11 cellular contexts compared by ENCODE assay signal in genomic region chr17:57424777-57425188, GRCh38.
DNase-seq lines count a peak whose midpoint lies in the region; ATAC-seq, FAIRE-seq and TF ChIP-seq lines count a peak whose summit lies in the region.
"Had no signal": no experiment of that assay in that cellular context is flagged by ENCODE, and none has a peak within 500 bp of the region (broad histone marks: within the 10 kb centered on the region; RNA-seq: fewer than 3 reads in every experiment).

No MANE protein-coding gene starts in this region.

- no peak overlapping the region for H3K9ac ChIP-seq in astrocyte (ENCODE audit: low read length)

- H3K4me1 ChIP-seq in GM23338 (ENCODE audit: insufficient read depth): peaks cover 25% of the 10 kb centered on the region
- peaks cover 23% of the 10 kb centered on the region for H3K4me1 ChIP-seq in astrocyte (ENCODE audit: insufficient read depth, low read length)
- H3K4me1 ChIP-seq in mucosa of descending colon (ENCODE audit: low read depth): peaks cover 27% of the 10 kb centered on the region

- H3K9me3 ChIP-seq in astrocyte (ENCODE audit: insufficient read depth, low read depth, low read length) (no peaks in the 10 kb centered on the region), mucosa of descending colon (no peaks in the 10 kb centered on the region)
- H3K9me3 ChIP-seq: psoas muscle had no signal

- DNase-seq in GM23338 (ENCODE audit: low spot score) (no peak), LoVo (ENCODE audit: low spot score) (peak; percentile 92), astrocyte (ENCODE audit: low read depth) (no peak), mucosa of descending colon (peak; percentile 74 to 82 (median 78)), sciatic nerve (ENCODE audit: low spot score) (no peak), NCI-H524 treated with DMSO at 0.1 percent for 48 hours (lab: John Stamatoyannopoulos, UW) (no peak)
- DNase-seq: activated CD4-positive, alpha-beta T cell treated with anti-CD3 and anti-CD28 coated beads, Interleukin-2, amount 50 U/mL, for 4 hours; activated naive CD8-positive, alpha-beta T cell treated with anti-CD3 and anti-CD28 coated beads, Interleukin-2, amount 50 U/mL, for 24 hours; psoas muscle had no signal

- no peak overlapping the region for H3K4me3 Mint-ChIP-seq in GM23338
- no peak overlapping the region for H3K4me3 Mint-ChIP-seq in astrocyte (ENCODE audit: unreplicated experiment)
- H3K4me3 Mint-ChIP-seq: activated naive CD8-positive, alpha-beta T cell treated with anti-CD3 and anti-CD28 coated beads, Interleukin-2, amount 50 U/mL, for 24 hours had no signal

- peaks cover 11% of the 10 kb centered on the region for H3K27me3 Mint-ChIP-seq in GM23338 (ENCODE audit: insufficient read depth, low read depth, poor library complexity)
- H3K27me3 Mint-ChIP-seq in astrocyte (ENCODE audit: low read depth, unreplicated experiment): no peaks in the 10 kb centered on the region
- H3K27me3 Mint-ChIP-seq: activated naive CD8-positive, alpha-beta T cell treated with anti-CD3 and anti-CD28 coated beads, Interleukin-2, amount 50 U/mL, for 24 hours had no signal

- TF ChIP-seq CTCF in GM23338 (conservative IDR thresholded peaks at IDR 0.05; ENCODE audit: low read depth in 2 of 2) (no peak), astrocyte (IDR thresholded peaks at IDR 0.05; ENCODE audit: insufficient read depth, low read depth, low read length) (no peak), mucosa of descending colon (IDR thresholded peaks at IDR 0.05) (no peak)

- H3K79me2 ChIP-seq in GM23338 (replicated peaks; ENCODE audit: insufficient read depth): peaks cover 24% of the 10 kb centered on the region
- peaks cover 14% of the 10 kb centered on the region for H3K79me2 ChIP-seq in astrocyte (ENCODE audit: insufficient read depth, low read length)

- H4K20me1 ChIP-seq in GM23338 (replicated peaks; ENCODE audit: insufficient read depth) (peaks cover 5% of the 10 kb centered on the region; the same call in 1 of the 2 replicates), astrocyte (ENCODE audit: insufficient read depth, low read length) (peaks cover 5% of the 10 kb centered on the region)

- H3K4me2 ChIP-seq in GM23338: 0 out of 2 replicates have a peak overlapping the region, but pooled peaks have one; percentile 3
- peak overlapping the region; percentile 48 for H3K4me2 ChIP-seq in astrocyte (ENCODE audit: low read length)

- H2AFZ ChIP-seq in GM23338: no peak overlapping the region
- no peak overlapping the region for H2AFZ ChIP-seq in astrocyte (ENCODE audit: low read depth, low read length)

- FAIRE-seq in astrocyte (lab: Jason Lieb, UNC): no peak

- H3K9me2 ChIP-seq in GM23338 (ENCODE audit: insufficient read depth): 0 out of 2 replicates have a peak, but pooled peaks cover 3% of the 10 kb centered on the region

- H3K9me3 Mint-ChIP-seq in GM23338 (no peaks in the 10 kb centered on the region), astrocyte (ENCODE audit: unreplicated experiment) (no peaks in the 10 kb centered on the region)
- H3K9me3 Mint-ChIP-seq: activated naive CD8-positive, alpha-beta T cell treated with anti-CD3 and anti-CD28 coated beads, Interleukin-2, amount 50 U/mL, for 24 hours had no signal

- H3K27ac ChIP-seq in GM23338 (ENCODE audit: low read depth) (no peak overlapping the region), astrocyte (ENCODE audit: low read depth, low read length) (no peak overlapping the region)
- H3K27ac ChIP-seq: psoas muscle had no signal

- ATAC-seq in GM23338 (peak; percentile 34), mucosa of descending colon (peak; percentile 90), sciatic nerve (no peak), GM19463 (IDR thresholded peaks at IDR 0.05; ENCODE audit: unreplicated experiment) (no peak), GM19397 (IDR thresholded peaks at IDR 0.05; ENCODE audit: unreplicated experiment) (no peak)
- ATAC-seq: activated naive CD8-positive, alpha-beta T cell treated with anti-CD3 and anti-CD28 coated beads, Interleukin-2, amount 50 U/mL, for 24 hours; psoas muscle had no signal

- H3K4me3 ChIP-seq in GM23338 (no peak overlapping the region), astrocyte (ENCODE audit: insufficient read depth, low read depth, low read length) (no peak overlapping the region), mucosa of descending colon (no peak overlapping the region)
- H3K4me3 ChIP-seq: psoas muscle had no signal

- H3F3A ChIP-seq in GM23338 (replicated peaks; ENCODE audit: low read depth): no peaks in the 10 kb centered on the region

- H3K36me3 ChIP-seq in GM23338 (ENCODE audit: insufficient read depth) (no peaks in the 10 kb centered on the region), astrocyte (ENCODE audit: insufficient read depth, low read length) (no peaks in the 10 kb centered on the region), mucosa of descending colon (ENCODE audit: low read depth) (no peaks in the 10 kb centered on the region)

- H3K4me1 Mint-ChIP-seq in GM23338 (peaks cover 35% of the 10 kb centered on the region), astrocyte (ENCODE audit: low read depth, unreplicated experiment) (peaks cover 12% of the 10 kb centered on the region)

- intact Hi-C loops in mucosa of descending colon (cut with DNase I, micrococcal nuclease): no loop called here
- intact Hi-C loops in sciatic nerve (cut with DNase I): no loop called here

- H3K36me3 Mint-ChIP-seq in GM23338 (ENCODE audit: low read depth) (peaks cover 4% of the 10 kb centered on the region; the same call in 1 of the 3 replicates), astrocyte (ENCODE audit: low read depth, unreplicated experiment) (peaks cover 7% of the 10 kb centered on the region)

- H3K27me3 ChIP-seq in GM23338 (ENCODE audit: insufficient read depth) (no peaks in the 10 kb centered on the region), astrocyte (ENCODE audit: insufficient read depth, low read length) (no peaks in the 10 kb centered on the region)

- H3K27ac Mint-ChIP-seq in GM23338 (no peak overlapping the region), astrocyte (ENCODE audit: unreplicated experiment) (no peak overlapping the region)

TF ChIP-seq in GM23338, 12 proteins besides CTCF, POLR2A, EP300 and RAD21 (continues in another document):
- TF ChIP-seq ETS1 (IDR thresholded peaks at IDR 0.05) (no peak), CREB1 (CRISPR knock-in tag; IDR thresholded peaks at IDR 0.05; ENCODE audit: low read depth) (no peak), NANOG (IDR thresholded peaks at IDR 0.05; ENCODE audit: borderline replicate concordance) (no peak)

Comparison
In these comparisons a context has a peak if more than half of its experiments do, and no peak if none do; other contexts are left out.
1. ATAC-seq: peak in GM23338 (single experiment) and mucosa of descending colon (single experiment); none in sciatic nerve (single experiment), GM19463 (single experiment) and GM19397 (single experiment).
2. DNase-seq: peak in LoVo (single experiment) and mucosa of descending colon (3 of 3); none in GM23338 (single experiment), astrocyte (single experiment), sciatic nerve (single experiment) and NCI-H524 treated with DMSO at 0.1 percent for 48 hours (single experiment).